ENCODE assay signal across 1 cellular context in the genomic region with DNA sequence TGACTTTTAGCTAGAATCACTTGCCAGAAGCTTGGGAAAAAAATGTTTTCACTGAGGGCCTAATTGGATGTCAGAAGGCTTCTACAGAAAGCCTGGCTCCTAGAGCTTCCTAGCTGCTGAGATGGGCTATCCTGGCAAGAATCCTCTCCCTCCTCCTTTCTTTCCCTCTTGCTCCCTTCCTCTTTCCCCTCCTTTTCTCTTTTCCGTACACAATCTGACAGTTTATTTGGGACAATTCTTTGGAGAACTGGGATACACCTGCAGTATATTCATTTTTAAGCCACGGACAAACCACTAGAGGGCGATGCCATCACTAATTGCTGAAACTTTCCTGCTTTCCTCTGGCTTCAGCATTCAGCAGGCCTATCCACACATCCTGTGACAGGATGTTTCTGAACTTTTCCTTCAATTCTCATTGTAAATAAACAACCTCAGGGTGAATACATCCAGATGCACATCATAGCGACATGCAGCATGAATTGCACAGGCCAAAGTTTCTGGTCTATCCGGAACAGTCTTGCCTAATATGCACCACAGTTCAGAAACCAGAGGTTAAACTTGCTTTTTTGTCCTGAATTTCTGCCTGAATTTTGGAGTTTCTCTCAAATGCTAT.
TF ChIP-seq lines count a peak whose summit lies in the region.

No MANE protein-coding gene starts in this region.

TF ChIP-seq in HepG2, 621 proteins besides CTCF, POLR2A, EP300 and RAD21 (continued from another document and continues in another):
- TF ChIP-seq, protein P1, sequence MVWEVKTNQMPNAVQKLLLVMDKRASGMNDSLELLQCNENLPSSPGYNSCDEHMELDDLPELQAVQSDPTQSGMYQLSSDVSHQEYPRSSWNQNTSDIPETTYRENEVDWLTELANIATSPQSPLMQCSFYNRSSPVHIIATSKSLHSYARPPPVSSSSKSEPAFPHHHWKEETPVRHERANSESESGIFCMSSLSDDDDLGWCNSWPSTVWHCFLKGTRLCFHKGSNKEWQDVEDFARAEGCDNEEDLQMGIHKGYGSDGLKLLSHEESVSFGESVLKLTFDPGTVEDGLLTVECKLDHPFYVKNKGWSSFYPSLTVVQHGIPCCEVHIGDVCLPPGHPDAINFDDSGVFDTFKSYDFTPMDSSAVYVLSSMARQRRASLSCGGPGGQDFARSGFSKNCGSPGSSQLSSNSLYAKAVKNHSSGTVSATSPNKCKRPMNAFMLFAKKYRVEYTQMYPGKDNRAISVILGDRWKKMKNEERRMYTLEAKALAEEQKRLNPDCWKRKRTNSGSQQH (CRISPR knock-in tag; IDR thresholded peaks at IDR 0.05; ENCODE audit: low read depth): no peak
- TF ChIP-seq, protein P2, sequence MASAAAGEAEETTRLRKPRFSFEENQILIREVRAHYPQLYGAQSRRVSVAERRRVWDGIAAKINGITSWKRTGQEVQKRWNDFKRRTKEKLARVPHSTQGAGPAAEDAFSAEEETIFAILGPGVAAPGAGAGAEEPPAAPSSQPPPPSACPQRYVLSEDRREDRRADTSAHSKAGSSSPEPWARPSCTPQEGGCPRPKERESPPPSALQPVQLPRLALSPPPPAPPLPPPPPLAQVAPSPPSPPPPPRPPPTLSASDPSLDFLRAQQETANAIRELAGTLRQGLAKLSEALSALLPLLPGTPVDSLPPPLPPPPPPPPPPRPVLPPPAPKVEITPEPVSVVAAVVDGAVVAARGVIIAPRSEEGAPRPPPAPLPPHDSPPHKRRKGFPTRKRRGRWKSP (CRISPR knock-in tag; IDR thresholded peaks at IDR 0.05): peak; percentile 65; the same call in 1 of the 2 replicates
- TF ChIP-seq KLF11 (CRISPR knock-in tag; IDR thresholded peaks at IDR 0.05) (no peak), SRSF1 (optimal IDR thresholded peaks at IDR 0.05; ENCODE audit: low read depth, low read length) (no peak), ZNF12 (CRISPR knock-in tag; IDR thresholded peaks at IDR 0.05) (peak; percentile 51; the same call in 1 of the 2 replicates), CAMTA2 (CRISPR knock-in tag; IDR thresholded peaks at IDR 0.05; ENCODE audit: borderline replicate concordance) (no peak), FOSL2 (CRISPR knock-in tag; IDR thresholded peaks at IDR 0.05) (peak; percentile 77), EHMT2 (IDR thresholded peaks at IDR 0.05; ENCODE audit: borderline replicate concordance, low read depth, low read length) (no peak), PRPF4 (IDR thresholded peaks at IDR 0.05; ENCODE audit: low read depth, low read length, poor library complexity, severe bottlenecking) (no peak), HOXA7 (CRISPR knock-in tag; IDR thresholded peaks at IDR 0.05) (no peak), NRL (CRISPR knock-in tag; IDR thresholded peaks at IDR 0.05; ENCODE audit: borderline replicate concordance) (no peak), ZBTB1 (CRISPR knock-in tag; IDR thresholded peaks at IDR 0.05; ENCODE audit: borderline replicate concordance) (no peak), GATA4 (IDR thresholded peaks at IDR 0.05; ENCODE audit: borderline replicate concordance, low read depth) (peak; percentile 93; the same call in 1 of the 2 replicates), ZNF777 (CRISPR knock-in tag; IDR thresholded peaks at IDR 0.05) (no peak), SP140L (CRISPR knock-in tag; IDR thresholded peaks at IDR 0.05; ENCODE audit: borderline replicate concordance) (no peak), ZNF230 (CRISPR knock-in tag; IDR thresholded peaks at IDR 0.05) (peak; percentile 48; the same call in 1 of the 2 replicates), MBNL3 (CRISPR knock-in tag; conservative IDR thresholded peaks at IDR 0.05) (no peak), GATAD2A (CRISPR knock-in tag; IDR thresholded peaks at IDR 0.05) (peak; percentile 82), ZNF556 (CRISPR knock-in tag; IDR thresholded peaks at IDR 0.05; ENCODE audit: borderline replicate concordance) (no peak; the same call in 1 of the 2 replicates), ZNF431 (CRISPR knock-in tag; IDR thresholded peaks at IDR 0.05; ENCODE audit: borderline replicate concordance, low read depth) (peak; percentile 31; the same call in 1 of the 2 replicates), HMG20A (CRISPR knock-in tag; IDR thresholded peaks at IDR 0.05; ENCODE audit: borderline replicate concordance) (peak; percentile 34; the same call in 1 of the 2 replicates), KDM1A (CRISPR knock-in tag; IDR thresholded peaks at IDR 0.05) (no peak), HMGA1 (CRISPR knock-in tag; conservative IDR thresholded peaks at IDR 0.05) (no peak)
- TF ChIP-seq, protein P3, sequence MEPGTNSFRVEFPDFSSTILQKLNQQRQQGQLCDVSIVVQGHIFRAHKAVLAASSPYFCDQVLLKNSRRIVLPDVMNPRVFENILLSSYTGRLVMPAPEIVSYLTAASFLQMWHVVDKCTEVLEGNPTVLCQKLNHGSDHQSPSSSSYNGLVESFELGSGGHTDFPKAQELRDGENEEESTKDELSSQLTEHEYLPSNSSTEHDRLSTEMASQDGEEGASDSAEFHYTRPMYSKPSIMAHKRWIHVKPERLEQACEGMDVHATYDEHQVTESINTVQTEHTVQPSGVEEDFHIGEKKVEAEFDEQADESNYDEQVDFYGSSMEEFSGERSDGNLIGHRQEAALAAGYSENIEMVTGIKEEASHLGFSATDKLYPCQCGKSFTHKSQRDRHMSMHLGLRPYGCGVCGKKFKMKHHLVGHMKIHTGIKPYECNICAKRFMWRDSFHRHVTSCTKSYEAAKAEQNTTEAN (CRISPR knock-in tag; conservative IDR thresholded peaks at IDR 0.05): 0 out of 2 replicates have a peak, but pooled peaks have one; percentile 51
- TF ChIP-seq, protein P4, sequence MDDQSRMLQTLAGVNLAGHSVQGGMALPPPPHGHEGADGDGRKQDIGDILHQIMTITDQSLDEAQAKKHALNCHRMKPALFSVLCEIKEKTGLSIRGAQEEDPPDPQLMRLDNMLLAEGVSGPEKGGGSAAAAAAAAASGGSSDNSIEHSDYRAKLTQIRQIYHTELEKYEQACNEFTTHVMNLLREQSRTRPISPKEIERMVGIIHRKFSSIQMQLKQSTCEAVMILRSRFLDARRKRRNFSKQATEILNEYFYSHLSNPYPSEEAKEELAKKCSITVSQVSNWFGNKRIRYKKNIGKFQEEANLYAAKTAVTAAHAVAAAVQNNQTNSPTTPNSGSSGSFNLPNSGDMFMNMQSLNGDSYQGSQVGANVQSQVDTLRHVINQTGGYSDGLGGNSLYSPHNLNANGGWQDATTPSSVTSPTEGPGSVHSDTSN (CRISPR knock-in tag; IDR thresholded peaks at IDR 0.05; ENCODE audit: borderline replicate concordance): no peak
- TF ChIP-seq, protein P5, sequence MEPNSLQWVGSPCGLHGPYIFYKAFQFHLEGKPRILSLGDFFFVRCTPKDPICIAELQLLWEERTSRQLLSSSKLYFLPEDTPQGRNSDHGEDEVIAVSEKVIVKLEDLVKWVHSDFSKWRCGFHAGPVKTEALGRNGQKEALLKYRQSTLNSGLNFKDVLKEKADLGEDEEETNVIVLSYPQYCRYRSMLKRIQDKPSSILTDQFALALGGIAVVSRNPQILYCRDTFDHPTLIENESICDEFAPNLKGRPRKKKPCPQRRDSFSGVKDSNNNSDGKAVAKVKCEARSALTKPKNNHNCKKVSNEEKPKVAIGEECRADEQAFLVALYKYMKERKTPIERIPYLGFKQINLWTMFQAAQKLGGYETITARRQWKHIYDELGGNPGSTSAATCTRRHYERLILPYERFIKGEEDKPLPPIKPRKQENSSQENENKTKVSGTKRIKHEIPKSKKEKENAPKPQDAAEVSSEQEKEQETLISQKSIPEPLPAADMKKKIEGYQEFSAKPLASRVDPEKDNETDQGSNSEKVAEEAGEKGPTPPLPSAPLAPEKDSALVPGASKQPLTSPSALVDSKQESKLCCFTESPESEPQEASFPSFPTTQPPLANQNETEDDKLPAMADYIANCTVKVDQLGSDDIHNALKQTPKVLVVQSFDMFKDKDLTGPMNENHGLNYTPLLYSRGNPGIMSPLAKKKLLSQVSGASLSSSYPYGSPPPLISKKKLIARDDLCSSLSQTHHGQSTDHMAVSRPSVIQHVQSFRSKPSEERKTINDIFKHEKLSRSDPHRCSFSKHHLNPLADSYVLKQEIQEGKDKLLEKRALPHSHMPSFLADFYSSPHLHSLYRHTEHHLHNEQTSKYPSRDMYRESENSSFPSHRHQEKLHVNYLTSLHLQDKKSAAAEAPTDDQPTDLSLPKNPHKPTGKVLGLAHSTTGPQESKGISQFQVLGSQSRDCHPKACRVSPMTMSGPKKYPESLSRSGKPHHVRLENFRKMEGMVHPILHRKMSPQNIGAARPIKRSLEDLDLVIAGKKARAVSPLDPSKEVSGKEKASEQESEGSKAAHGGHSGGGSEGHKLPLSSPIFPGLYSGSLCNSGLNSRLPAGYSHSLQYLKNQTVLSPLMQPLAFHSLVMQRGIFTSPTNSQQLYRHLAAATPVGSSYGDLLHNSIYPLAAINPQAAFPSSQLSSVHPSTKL (CRISPR knock-in tag; IDR thresholded peaks at IDR 0.05): peak; percentile 84
- TF ChIP-seq, protein P6, sequence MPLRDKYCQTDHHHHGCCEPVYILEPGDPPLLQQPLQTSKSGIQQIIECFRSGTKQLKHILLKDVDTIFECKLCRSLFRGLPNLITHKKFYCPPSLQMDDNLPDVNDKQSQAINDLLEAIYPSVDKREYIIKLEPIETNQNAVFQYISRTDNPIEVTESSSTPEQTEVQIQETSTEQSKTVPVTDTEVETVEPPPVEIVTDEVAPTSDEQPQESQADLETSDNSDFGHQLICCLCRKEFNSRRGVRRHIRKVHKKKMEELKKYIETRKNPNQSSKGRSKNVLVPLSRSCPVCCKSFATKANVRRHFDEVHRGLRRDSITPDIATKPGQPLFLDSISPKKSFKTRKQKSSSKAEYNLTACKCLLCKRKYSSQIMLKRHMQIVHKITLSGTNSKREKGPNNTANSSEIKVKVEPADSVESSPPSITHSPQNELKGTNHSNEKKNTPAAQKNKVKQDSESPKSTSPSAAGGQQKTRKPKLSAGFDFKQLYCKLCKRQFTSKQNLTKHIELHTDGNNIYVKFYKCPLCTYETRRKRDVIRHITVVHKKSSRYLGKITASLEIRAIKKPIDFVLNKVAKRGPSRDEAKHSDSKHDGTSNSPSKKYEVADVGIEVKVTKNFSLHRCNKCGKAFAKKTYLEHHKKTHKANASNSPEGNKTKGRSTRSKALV (CRISPR knock-in tag; IDR thresholded peaks at IDR 0.05): no peak
- TF ChIP-seq, protein P7, sequence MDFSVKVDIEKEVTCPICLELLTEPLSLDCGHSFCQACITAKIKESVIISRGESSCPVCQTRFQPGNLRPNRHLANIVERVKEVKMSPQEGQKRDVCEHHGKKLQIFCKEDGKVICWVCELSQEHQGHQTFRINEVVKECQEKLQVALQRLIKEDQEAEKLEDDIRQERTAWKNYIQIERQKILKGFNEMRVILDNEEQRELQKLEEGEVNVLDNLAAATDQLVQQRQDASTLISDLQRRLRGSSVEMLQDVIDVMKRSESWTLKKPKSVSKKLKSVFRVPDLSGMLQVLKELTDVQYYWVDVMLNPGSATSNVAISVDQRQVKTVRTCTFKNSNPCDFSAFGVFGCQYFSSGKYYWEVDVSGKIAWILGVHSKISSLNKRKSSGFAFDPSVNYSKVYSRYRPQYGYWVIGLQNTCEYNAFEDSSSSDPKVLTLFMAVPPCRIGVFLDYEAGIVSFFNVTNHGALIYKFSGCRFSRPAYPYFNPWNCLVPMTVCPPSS (IDR thresholded peaks at IDR 0.05): no peak
- TF ChIP-seq, protein P8, sequence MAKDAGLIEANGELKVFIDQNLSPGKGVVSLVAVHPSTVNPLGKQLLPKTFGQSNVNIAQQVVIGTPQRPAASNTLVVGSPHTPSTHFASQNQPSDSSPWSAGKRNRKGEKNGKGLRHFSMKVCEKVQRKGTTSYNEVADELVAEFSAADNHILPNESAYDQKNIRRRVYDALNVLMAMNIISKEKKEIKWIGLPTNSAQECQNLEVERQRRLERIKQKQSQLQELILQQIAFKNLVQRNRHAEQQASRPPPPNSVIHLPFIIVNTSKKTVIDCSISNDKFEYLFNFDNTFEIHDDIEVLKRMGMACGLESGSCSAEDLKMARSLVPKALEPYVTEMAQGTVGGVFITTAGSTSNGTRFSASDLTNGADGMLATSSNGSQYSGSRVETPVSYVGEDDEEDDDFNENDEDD (CRISPR knock-in tag; IDR thresholded peaks at IDR 0.05; ENCODE audit: borderline replicate concordance): no peak
- TF ChIP-seq, protein P9, sequence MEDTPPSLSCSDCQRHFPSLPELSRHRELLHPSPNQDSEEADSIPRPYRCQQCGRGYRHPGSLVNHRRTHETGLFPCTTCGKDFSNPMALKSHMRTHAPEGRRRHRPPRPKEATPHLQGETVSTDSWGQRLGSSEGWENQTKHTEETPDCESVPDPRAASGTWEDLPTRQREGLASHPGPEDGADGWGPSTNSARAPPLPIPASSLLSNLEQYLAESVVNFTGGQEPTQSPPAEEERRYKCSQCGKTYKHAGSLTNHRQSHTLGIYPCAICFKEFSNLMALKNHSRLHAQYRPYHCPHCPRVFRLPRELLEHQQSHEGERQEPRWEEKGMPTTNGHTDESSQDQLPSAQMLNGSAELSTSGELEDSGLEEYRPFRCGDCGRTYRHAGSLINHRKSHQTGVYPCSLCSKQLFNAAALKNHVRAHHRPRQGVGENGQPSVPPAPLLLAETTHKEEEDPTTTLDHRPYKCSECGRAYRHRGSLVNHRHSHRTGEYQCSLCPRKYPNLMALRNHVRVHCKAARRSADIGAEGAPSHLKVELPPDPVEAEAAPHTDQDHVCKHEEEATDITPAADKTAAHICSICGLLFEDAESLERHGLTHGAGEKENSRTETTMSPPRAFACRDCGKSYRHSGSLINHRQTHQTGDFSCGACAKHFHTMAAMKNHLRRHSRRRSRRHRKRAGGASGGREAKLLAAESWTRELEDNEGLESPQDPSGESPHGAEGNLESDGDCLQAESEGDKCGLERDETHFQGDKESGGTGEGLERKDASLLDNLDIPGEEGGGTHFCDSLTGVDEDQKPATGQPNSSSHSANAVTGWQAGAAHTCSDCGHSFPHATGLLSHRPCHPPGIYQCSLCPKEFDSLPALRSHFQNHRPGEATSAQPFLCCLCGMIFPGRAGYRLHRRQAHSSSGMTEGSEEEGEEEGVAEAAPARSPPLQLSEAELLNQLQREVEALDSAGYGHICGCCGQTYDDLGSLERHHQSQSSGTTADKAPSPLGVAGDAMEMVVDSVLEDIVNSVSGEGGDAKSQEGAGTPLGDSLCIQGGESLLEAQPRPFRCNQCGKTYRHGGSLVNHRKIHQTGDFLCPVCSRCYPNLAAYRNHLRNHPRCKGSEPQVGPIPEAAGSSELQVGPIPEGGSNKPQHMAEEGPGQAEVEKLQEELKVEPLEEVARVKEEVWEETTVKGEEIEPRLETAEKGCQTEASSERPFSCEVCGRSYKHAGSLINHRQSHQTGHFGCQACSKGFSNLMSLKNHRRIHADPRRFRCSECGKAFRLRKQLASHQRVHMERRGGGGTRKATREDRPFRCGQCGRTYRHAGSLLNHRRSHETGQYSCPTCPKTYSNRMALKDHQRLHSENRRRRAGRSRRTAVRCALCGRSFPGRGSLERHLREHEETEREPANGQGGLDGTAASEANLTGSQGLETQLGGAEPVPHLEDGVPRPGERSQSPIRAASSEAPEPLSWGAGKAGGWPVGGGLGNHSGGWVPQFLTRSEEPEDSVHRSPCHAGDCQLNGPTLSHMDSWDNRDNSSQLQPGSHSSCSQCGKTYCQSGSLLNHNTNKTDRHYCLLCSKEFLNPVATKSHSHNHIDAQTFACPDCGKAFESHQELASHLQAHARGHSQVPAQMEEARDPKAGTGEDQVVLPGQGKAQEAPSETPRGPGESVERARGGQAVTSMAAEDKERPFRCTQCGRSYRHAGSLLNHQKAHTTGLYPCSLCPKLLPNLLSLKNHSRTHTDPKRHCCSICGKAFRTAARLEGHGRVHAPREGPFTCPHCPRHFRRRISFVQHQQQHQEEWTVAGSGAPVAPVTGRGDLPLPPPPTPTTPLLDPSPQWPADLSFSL (CRISPR knock-in tag; IDR thresholded peaks at IDR 0.05): no peak
- TF ChIP-seq, protein P10, sequence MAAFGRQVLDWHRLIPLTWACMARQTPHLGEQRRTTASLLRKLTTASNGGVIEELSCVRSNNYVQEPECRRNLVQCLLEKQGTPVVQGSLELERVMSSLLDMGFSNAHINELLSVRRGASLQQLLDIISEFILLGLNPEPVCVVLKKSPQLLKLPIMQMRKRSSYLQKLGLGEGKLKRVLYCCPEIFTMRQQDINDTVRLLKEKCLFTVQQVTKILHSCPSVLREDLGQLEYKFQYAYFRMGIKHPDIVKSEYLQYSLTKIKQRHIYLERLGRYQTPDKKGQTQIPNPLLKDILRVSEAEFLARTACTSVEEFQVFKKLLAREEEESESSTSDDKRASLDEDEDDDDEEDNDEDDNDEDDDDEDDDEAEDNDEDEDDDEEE (CRISPR knock-in tag; IDR thresholded peaks at IDR 0.05): no peak
